ENCODE assay signal across 9 cellular contexts in the genomic region with DNA sequence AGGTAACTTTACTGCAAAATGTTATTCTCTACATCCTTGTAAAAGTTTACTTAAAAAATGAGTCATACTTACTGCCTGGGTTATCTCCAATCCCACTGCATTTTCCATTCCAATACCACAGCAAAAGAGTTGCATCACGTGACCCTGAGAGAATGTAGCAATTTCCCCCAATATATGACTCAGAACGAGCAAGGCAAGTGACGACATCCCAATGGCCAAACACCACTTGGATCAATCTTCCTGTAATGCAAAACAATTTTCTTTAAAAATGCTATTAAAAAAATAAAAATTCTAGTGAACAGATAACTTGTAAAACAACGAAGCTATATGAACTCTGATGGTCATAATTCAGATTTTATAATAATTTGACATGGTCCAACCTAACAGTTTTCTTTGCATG.
A peak's percentile ranks its signal among the peaks of the same experiment; 100 is the strongest.
DNase-seq lines count a peak whose midpoint lies in the region; ATAC-seq and TF ChIP-seq lines count a peak whose summit lies in the region.
"Had no signal": no experiment of that assay in that cellular context is flagged by ENCODE, and none has a peak within 500 bp of the region (broad histone marks: within the 10 kb centered on the region; RNA-seq: fewer than 3 reads in every experiment).

No MANE protein-coding gene starts in this region.

- CTCF ChIA-PET in RWPE1 (lab: Yijun Ruan, JAX) = interaction anchor here (0.7 kb wide), 1 partner anchor 530 kb away, joined by 5 read pairs; no protein-coding TSS in a partner anchor
- CTCF ChIA-PET in CD8-positive, alpha-beta T cell (lab: Charles Lee) = no interaction called here

- no peaks in the 10 kb centered on the region for H3K36me3 ChIP-seq in smooth muscle cell (ENCODE audit: low read depth)
- H3K36me3 ChIP-seq in CD8-positive, alpha-beta T cell (ENCODE audit: insufficient read depth, low read length) = no peaks in the 10 kb centered on the region

- H3K36me3 Mint-ChIP-seq in CD8-positive, alpha-beta T cell = peaks cover 27% of the 10 kb centered on the region

- peaks cover 1% of the 10 kb centered on the region for H3K4me1 Mint-ChIP-seq in CD8-positive, alpha-beta T cell (ENCODE audit: low read depth)

- no peaks in the 10 kb centered on the region for H3K9me3 Mint-ChIP-seq in CD8-positive, alpha-beta T cell

- intact Hi-C loops in CD8-positive, alpha-beta T cell (cut with DNase I, micrococcal nuclease) = no loop called here

- H3K27ac ChIP-seq in RWPE1 (no peak overlapping the region), smooth muscle cell (ENCODE audit: low read depth) (peak overlapping the region; percentile 72)
- H3K27ac ChIP-seq in CD8-positive, alpha-beta T cell (ENCODE audit: low read depth, low read length) = no peak overlapping the region

- 30% methylated on average over 4 of the region's 4 CpGs for WGBS in smooth muscle cell (ENCODE audit: low lambda C conversion rate)

- no peak for TF ChIP-seq CTCF in RWPE1 (conservative IDR thresholded peaks at IDR 0.05; ENCODE audit: low read depth)
- TF ChIP-seq CTCF in choroid plexus epithelial cell (conservative IDR thresholded peaks at IDR 0.05; ENCODE audit: low read depth, low read length) = no peak
- no peak for TF ChIP-seq CTCF in smooth muscle cell (IDR thresholded peaks at IDR 0.05; ENCODE audit: borderline replicate concordance, insufficient read depth, poor library complexity, severe bottlenecking)
- no peak for TF ChIP-seq CTCF in CD8-positive, alpha-beta T cell (IDR thresholded peaks at IDR 0.05)

- H3K4me2 ChIP-seq in smooth muscle cell = peak overlapping the region; percentile 54

- no peak overlapping the region for H3K4me3 Mint-ChIP-seq in CD8-positive, alpha-beta T cell

- H3K4me3 ChIP-seq in choroid plexus epithelial cell (ENCODE audit: low read depth, low read length) (no peak overlapping the region), smooth muscle cell (no peak overlapping the region)
- no peak overlapping the region for H3K4me3 ChIP-seq in CD8-positive, alpha-beta T cell (ENCODE audit: low read depth, low read length)

- no peaks in the 10 kb centered on the region for H3K27me3 Mint-ChIP-seq in CD8-positive, alpha-beta T cell (ENCODE audit: low read depth)

- H3K27me3 ChIP-seq in smooth muscle cell (ENCODE audit: low read depth) = no peaks in the 10 kb centered on the region
- H3K27me3 ChIP-seq in CD8-positive, alpha-beta T cell (ENCODE audit: insufficient read depth, low read length) = no peaks in the 10 kb centered on the region

- H3K27ac Mint-ChIP-seq in CD8-positive, alpha-beta T cell = no peak overlapping the region

- no peaks in the 10 kb centered on the region for H3K9me3 ChIP-seq in smooth muscle cell (replicated peaks; ENCODE audit: low read depth)
- no peaks in the 10 kb centered on the region for H3K9me3 ChIP-seq in CD8-positive, alpha-beta T cell (ENCODE audit: low read length)

- no peaks in the 10 kb centered on the region for H3F3A ChIP-seq in smooth muscle cell (ENCODE audit: low read depth)

- DNase-seq in GM04503 (ENCODE audit: low read depth) (peak; percentile 81), RWPE1 (ENCODE audit: low spot score) (peak; percentile 76), choroid plexus epithelial cell (ENCODE audit: low read depth) (peak; percentile 98), smooth muscle cell (lab: John Stamatoyannopoulos, UW; ENCODE audit: unreplicated experiment) (no peak), NCI-H187 (lab: John Stamatoyannopoulos, UW) (no peak), globus pallidus (ENCODE audit: low spot score) (no peak)
- no peak for DNase-seq in CD8-positive, alpha-beta T cell
- DNase-seq: NCI-H1105 treated with DMSO at 0.1 percent for 48 hours had no signal

- H3K9ac ChIP-seq in smooth muscle cell (ENCODE audit: low read depth) = no peak overlapping the region

- H3K4me1 ChIP-seq in smooth muscle cell (ENCODE audit: low read depth) = peaks cover 38% of the 10 kb centered on the region
- H3K4me1 ChIP-seq in CD8-positive, alpha-beta T cell (ENCODE audit: insufficient read depth, low read length) = no peaks in the 10 kb centered on the region

- no peaks in the 10 kb centered on the region for H3K79me2 ChIP-seq in smooth muscle cell (ENCODE audit: low read depth)

- POLR2A ChIA-PET in RWPE1 (lab: Yijun Ruan, JAX; ENCODE audit: low non-redundant PET) = no interaction called here
- POLR2A ChIA-PET in CD8-positive, alpha-beta T cell (lab: Charles Lee) = no interaction called here

- H2AFZ ChIP-seq in smooth muscle cell (ENCODE audit: low read depth) = no peak overlapping the region

- H4K20me1 ChIP-seq in smooth muscle cell (ENCODE audit: low read depth) = no peaks in the 10 kb centered on the region

- ATAC-seq in CD8-positive, alpha-beta T cell = no peak
- no peak for ATAC-seq in GM21367 (IDR thresholded peaks at IDR 0.05; ENCODE audit: unreplicated experiment)

Comparison
In these comparisons a context has a peak if more than half of its experiments do, and no peak if none do; other contexts are left out.
1. DNase-seq: peak in GM04503 (single experiment), RWPE1 (single experiment) and choroid plexus epithelial cell (single experiment); none in smooth muscle cell (single experiment), NCI-H187 (0 of 2), CD8-positive, alpha-beta T cell (0 of 7) and globus pallidus (single experiment).